11 cellular contexts compared by ENCODE assay signal in genomic region chr2:68284896-68285295, GRCh38. TPM values are rescaled to one million over a fixed set of nuclear protein-coding genes. Genes with fewer than 3 reads are reported as not detected.
DNase-seq lines count a peak whose midpoint lies in the region; ATAC-seq and TF ChIP-seq lines count a peak whose summit lies in the region.
"Had no signal": no experiment of that assay in that cellular context is flagged by ENCODE, and none has a peak within 500 bp of the region (broad histone marks: within the 10 kb centered on the region; RNA-seq: fewer than 3 reads in every experiment).

No MANE protein-coding gene starts in this region.

- H3K9ac ChIP-seq in SK-N-SH, result no peak overlapping the region

- CTCF ChIA-PET in SK-N-SH (lab: Yijun Ruan, JAX), result interaction anchor here (1.0 to 5.7 kb wide), 8 partner anchors 9 to 163 kb away, joined by 3 to 76 read pairs (median 6); no protein-coding TSS in a partner anchor

- H3K4me1 ChIP-seq in SK-N-SH (ENCODE audit: control insufficient read depth in 1 of 2, insufficient read depth in 2 of 2, low read depth in 1 of 2, low read length in 1 of 2), result peaks cover 0 to 5% of the 10 kb centered on the region in 2 experiments; a peak in 2 of 4 replicates
- H3K4me1 ChIP-seq in upper lobe of right lung, result peaks cover 15% of the 10 kb centered on the region
- H3K4me1 ChIP-seq: body of pancreas, SJSA1 had no signal

- H3K27me3 ChIP-seq in SK-N-SH (ENCODE audit: insufficient read depth) (no peaks in the 10 kb centered on the region), upper lobe of right lung (no peaks in the 10 kb centered on the region)
- H3K27me3 ChIP-seq: body of pancreas, SJSA1 had no signal

- H3K27ac ChIP-seq in SK-N-SH (ENCODE audit: low read depth in 2 of 2, low read length in 1 of 2) (no peak overlapping the region), upper lobe of right lung (no peak overlapping the region)
- H3K27ac ChIP-seq: body of pancreas, SJSA1 had no signal

- H3K79me2 ChIP-seq in SK-N-SH (ENCODE audit: insufficient read depth), result no peaks in the 10 kb centered on the region

- peaks cover 0 to 3% of the 10 kb centered on the region in 2 experiments for H3K36me3 ChIP-seq in SK-N-SH (replicated peaks in 1 of 2; ENCODE audit: control insufficient read depth in 1 of 2, insufficient read depth in 2 of 2, low read length in 1 of 2)
- H3K36me3 ChIP-seq in upper lobe of right lung, result no peaks in the 10 kb centered on the region
- H3K36me3 ChIP-seq: SJSA1 had no signal

- TF ChIP-seq EP300 in SK-N-SH (IDR thresholded peaks at IDR 0.05; ENCODE audit: borderline replicate concordance in 1 of 2, low read depth in 1 of 2, low read length in 1 of 2), result no peak

- H3K9me2 ChIP-seq in SK-N-SH, result no peaks in the 10 kb centered on the region

- no peak overlapping the region for H3K4me2 ChIP-seq in SK-N-SH

- peaks cover 7% of the 10 kb centered on the region for H3F3A ChIP-seq in SK-N-SH (replicated peaks; ENCODE audit: insufficient read depth)

- TF ChIP-seq RAD21 in SK-N-SH (IDR thresholded peaks at IDR 0.05; ENCODE audit: low read length), result no peak

- H4K20me1 ChIP-seq in SK-N-SH (ENCODE audit: insufficient read depth), result no peaks in the 10 kb centered on the region

- DNase-seq in SK-N-SH, result peak; percentile 17
- DNase-seq in astrocyte of the hippocampus (ENCODE audit: low read depth, low spot score), result peak; percentile 21
- DNase-seq in left ventricle myocardium superior, result peak; percentile 71
- DNase-seq in upper lobe of right lung, result no peak
- no peak for DNase-seq in activated gamma-delta T cell treated with Interleukin-2 at 50 U/mL for 16 hours
- no peak for DNase-seq in glomerular visceral epithelial cell (ENCODE audit: extremely low spot score)
- DNase-seq in NOMO-1 treated with dmso at 0.1 percent for 144 hours (lab: John Stamatoyannopoulos, UW; ENCODE audit: unreplicated experiment), result no peak
- DNase-seq: NCI-H1092 had no signal

- TF ChIP-seq CTCF in SK-N-SH (IDR thresholded peaks at IDR 0.05), result no peak
- TF ChIP-seq CTCF in upper lobe of right lung (IDR thresholded peaks at IDR 0.05), result no peak

- WGBS in SK-N-SH (ENCODE audit: low lambda C conversion rate), result 82% methylated on average over 3 of the region's 3 CpGs

- no peak overlapping the region for H2AFZ ChIP-seq in SK-N-SH (ENCODE audit: low read depth)

- H3K4me3 ChIP-seq in SK-N-SH (ENCODE audit: low read depth in 2 of 2, low read length in 1 of 2), result no peak overlapping the region
- H3K4me3 ChIP-seq in upper lobe of right lung, result no peak overlapping the region
- H3K4me3 ChIP-seq: body of pancreas, SJSA1 had no signal

- intact Hi-C loops in left ventricle myocardium superior (cut with micrococcal nuclease) (loop anchor here (5.0 kb wide), 1 partner anchor 163 kb away; no protein-coding TSS in a partner anchor), upper lobe of right lung (cut with DNase I) (loop anchor here (5.0 kb wide), 1 partner anchor 163 kb away; no protein-coding TSS in a partner anchor)

- POLR2A ChIA-PET in SK-N-SH (lab: Yijun Ruan, JAX), result no interaction called here

- ATAC-seq in SK-N-SH treated with all-trans-retinoic acid at 6 μM for 48 hours (no peak), left ventricle myocardium superior (peak; percentile 89), upper lobe of right lung (peak; percentile 51)
- ATAC-seq: body of pancreas had no signal

- H3K9me3 ChIP-seq in SK-N-SH, result no peaks in the 10 kb centered on the region
- H3K9me3 ChIP-seq in upper lobe of right lung, result no peaks in the 10 kb centered on the region
- H3K9me3 ChIP-seq: body of pancreas, SJSA1 had no signal

TF ChIP-seq in SK-N-SH, 30 proteins besides CTCF, POLR2A, EP300 and RAD21 (continues in another document):
- TF ChIP-seq, protein P1, sequence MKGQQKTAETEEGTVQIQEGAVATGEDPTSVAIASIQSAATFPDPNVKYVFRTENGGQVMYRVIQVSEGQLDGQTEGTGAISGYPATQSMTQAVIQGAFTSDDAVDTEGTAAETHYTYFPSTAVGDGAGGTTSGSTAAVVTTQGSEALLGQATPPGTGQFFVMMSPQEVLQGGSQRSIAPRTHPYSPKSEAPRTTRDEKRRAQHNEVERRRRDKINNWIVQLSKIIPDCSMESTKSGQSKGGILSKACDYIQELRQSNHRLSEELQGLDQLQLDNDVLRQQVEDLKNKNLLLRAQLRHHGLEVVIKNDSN (IDR thresholded peaks at IDR 0.05; ENCODE audit: borderline replicate concordance, low read depth), result no peak
- no peak for TF ChIP-seq GATA2 (CRISPR knock-in tag; IDR thresholded peaks at IDR 0.05)
- TF ChIP-seq SMC3 (IDR thresholded peaks at IDR 0.05; ENCODE audit: low read depth, low read length), result no peak
- no peak for TF ChIP-seq NRF1 (IDR thresholded peaks at IDR 0.05; ENCODE audit: low read depth, low read length)
- TF ChIP-seq MXI1 (IDR thresholded peaks at IDR 0.05; ENCODE audit: low read depth, low read length), result no peak
- TF ChIP-seq NFIC (IDR thresholded peaks at IDR 0.05; ENCODE audit: borderline replicate concordance), result no peak
- no peak for TF ChIP-seq GABPA (IDR thresholded peaks at IDR 0.05; ENCODE audit: low read depth)
- TF ChIP-seq CHD2 (IDR thresholded peaks at IDR 0.05; ENCODE audit: low read length, partially characterized antibody), result no peak
- TF ChIP-seq USF2 (IDR thresholded peaks at IDR 0.05; ENCODE audit: borderline replicate concordance, low read depth, low read length), result no peak
- TF ChIP-seq IRF3 (IDR thresholded peaks at IDR 0.05; ENCODE audit: low read depth, low read length), result no peak
- no peak for TF ChIP-seq FOXM1 (IDR thresholded peaks at IDR 0.05; ENCODE audit: low read depth)

TF ChIP-seq in SK-N-SH treated with all-trans-retinoic acid at 6 μM for 48 hours, 23 proteins besides CTCF, POLR2A, EP300 and RAD21 (continues in another document):
- TF ChIP-seq PPARA (CRISPR knock-in tag; IDR thresholded peaks at IDR 0.05; ENCODE audit: borderline replicate concordance) (no peak), RARB (CRISPR knock-in tag; IDR thresholded peaks at IDR 0.05) (no peak), BACH2 (CRISPR knock-in tag; IDR thresholded peaks at IDR 0.05; ENCODE audit: borderline replicate concordance) (no peak), GLIS3 (CRISPR knock-in tag; IDR thresholded peaks at IDR 0.05) (no peak), ZFP3 (CRISPR knock-in tag; IDR thresholded peaks at IDR 0.05) (no peak), ZFP30 (CRISPR knock-in tag; IDR thresholded peaks at IDR 0.05) (no peak), ESRRG (CRISPR knock-in tag; IDR thresholded peaks at IDR 0.05) (no peak), TOX (CRISPR knock-in tag; IDR thresholded peaks at IDR 0.05; ENCODE audit: borderline replicate concordance) (no peak)
- TF ChIP-seq, protein P2, sequence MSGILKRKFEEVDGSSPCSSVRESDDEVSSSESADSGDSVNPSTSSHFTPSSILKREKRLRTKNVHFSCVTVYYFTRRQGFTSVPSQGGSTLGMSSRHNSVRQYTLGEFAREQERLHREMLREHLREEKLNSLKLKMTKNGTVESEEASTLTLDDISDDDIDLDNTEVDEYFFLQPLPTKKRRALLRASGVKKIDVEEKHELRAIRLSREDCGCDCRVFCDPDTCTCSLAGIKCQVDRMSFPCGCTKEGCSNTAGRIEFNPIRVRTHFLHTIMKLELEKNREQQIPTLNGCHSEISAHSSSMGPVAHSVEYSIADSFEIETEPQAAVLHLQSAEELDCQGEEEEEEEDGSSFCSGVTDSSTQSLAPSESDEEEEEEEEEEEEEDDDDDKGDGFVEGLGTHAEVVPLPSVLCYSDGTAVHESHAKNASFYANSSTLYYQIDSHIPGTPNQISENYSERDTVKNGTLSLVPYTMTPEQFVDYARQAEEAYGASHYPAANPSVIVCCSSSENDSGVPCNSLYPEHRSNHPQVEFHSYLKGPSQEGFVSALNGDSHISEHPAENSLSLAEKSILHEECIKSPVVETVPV (CRISPR knock-in tag; IDR thresholded peaks at IDR 0.05), result no peak
- TF ChIP-seq, protein P3, sequence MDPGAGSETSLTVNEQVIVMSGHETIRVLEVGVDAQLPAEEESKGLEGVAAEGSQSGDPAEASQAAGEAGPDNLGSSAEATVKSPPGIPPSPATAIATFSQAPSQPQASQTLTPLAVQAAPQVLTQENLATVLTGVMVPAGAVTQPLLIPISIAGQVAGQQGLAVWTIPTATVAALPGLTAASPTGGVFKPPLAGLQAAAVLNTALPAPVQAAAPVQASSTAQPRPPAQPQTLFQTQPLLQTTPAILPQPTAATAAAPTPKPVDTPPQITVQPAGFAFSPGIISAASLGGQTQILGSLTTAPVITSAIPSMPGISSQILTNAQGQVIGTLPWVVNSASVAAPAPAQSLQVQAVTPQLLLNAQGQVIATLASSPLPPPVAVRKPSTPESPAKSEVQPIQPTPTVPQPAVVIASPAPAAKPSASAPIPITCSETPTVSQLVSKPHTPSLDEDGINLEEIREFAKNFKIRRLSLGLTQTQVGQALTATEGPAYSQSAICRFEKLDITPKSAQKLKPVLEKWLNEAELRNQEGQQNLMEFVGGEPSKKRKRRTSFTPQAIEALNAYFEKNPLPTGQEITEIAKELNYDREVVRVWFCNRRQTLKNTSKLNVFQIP (CRISPR knock-in tag; IDR thresholded peaks at IDR 0.05; ENCODE audit: borderline replicate concordance, low read depth), result no peak

RNA-seq across cellular contexts. Expression of gene PPP3R1, which starts 32.6 kb away (rescaled TPM):
- 12.0 and 13.8 TPM in 2 replicates for polyA plus RNA-seq in SK-N-SH (2012; rRNA removed)
- 27.6 and 31.0 TPM in 2 replicates for polyA plus RNA-seq in SK-N-SH (2012; cell fraction: cytosol; rRNA removed)
- 5.6 and 12.8 TPM in 2 replicates for polyA plus RNA-seq in SK-N-SH (2012; cell fraction: nucleus; rRNA removed)
- total RNA-seq in left ventricle myocardium superior (38.5 TPM), upper lobe of right lung (59.2 TPM)

RNA-seq across cellular contexts. Expression of gene CNRIP1, which starts 34.9 kb away (rescaled TPM):
- 55.5 and 63.0 TPM in 2 replicates for polyA plus RNA-seq in SK-N-SH (2012; rRNA removed)
- 63.9 and 65.4 TPM in 2 replicates for polyA plus RNA-seq in SK-N-SH (2012; cell fraction: cytosol; rRNA removed)
- 23.3 and 32.4 TPM in 2 replicates for polyA plus RNA-seq in SK-N-SH (2012; cell fraction: nucleus; rRNA removed)
- total RNA-seq in left ventricle myocardium superior, result 11.1 TPM
- 23.8 TPM for total RNA-seq in upper lobe of right lung

Comparison
In these comparisons a context has a peak if more than half of its experiments do, and no peak if none do; other contexts are left out.
1. DNase-seq: peak in SK-N-SH (single experiment), astrocyte of the hippocampus (single experiment) and left ventricle myocardium superior (single experiment); none in upper lobe of right lung (single experiment), activated gamma-delta T cell treated with Interleukin-2 at 50 U/mL for 16 hours (single experiment), glomerular visceral epithelial cell (single experiment) and NOMO-1 treated with dmso at 0.1 percent for 144 hours (single experiment).